25 cellular contexts compared by ENCODE assay signal in the genomic region with DNA sequence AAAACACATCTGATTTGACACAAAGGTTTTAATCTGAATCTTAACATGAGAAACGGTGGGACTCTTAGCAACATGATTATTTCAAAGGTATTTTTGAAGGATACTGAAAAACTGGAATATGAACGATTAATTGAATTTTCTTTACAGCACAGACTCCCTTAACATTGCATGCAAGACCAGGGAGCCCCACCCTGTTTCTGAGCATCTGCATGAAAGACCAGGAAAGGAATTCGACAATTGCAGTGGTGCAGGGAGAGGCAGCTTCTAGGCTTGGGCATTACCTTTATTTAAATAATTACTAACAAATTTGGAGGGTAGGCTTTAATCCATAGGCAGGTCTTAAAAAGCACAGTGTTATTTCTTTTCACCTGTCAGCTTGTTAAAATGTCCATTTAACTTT.
DNase-seq lines count a peak whose midpoint lies in the region; ATAC-seq, FAIRE-seq and TF ChIP-seq lines count a peak whose summit lies in the region.
"Had no signal": no experiment of that assay in that cellular context is flagged by ENCODE, and none has a peak within 500 bp of the region (broad histone marks: within the 10 kb centered on the region; RNA-seq: fewer than 3 reads in every experiment).

No MANE protein-coding gene starts in this region.

- CTCF ChIA-PET in MCF 10A (lab: Yijun Ruan, JAX): interaction anchor here (0.6 kb wide), 1 partner anchor 187 kb away, joined by 4 read pairs; no protein-coding TSS in a partner anchor

- H3K27me3 Mint-ChIP-seq in MCF 10A (ENCODE audit: insufficient read depth, unreplicated experiment): peaks cover 12% of the 10 kb centered on the region

- peaks cover 10 to 58% of the 10 kb centered on the region in 2 donors for H3K27me3 ChIP-seq in breast epithelium

- peak overlapping the region; percentile 4 for H3K4me3 Mint-ChIP-seq in MCF 10A (ENCODE audit: unreplicated experiment)
- H3K4me3 Mint-ChIP-seq: activated CD4-positive, alpha-beta T cell treated with anti-CD3 and anti-CD28 coated beads, Interleukin-2, amount 10 ng/mL, durations not matched to agents 24 days and 14 days; activated CD8-positive, alpha-beta memory T cell treated with anti-CD3 and anti-CD28 coated beads, Interleukin-2, amount 10 ng/mL, durations not matched to agents 7 days and 5 days; activated naive CD8-positive, alpha-beta T cell treated with anti-CD3 and anti-CD28 coated beads, Interleukin-2, amount 10 ng/mL, durations not matched to agents 7 days and 5 days; activated T-helper 17 cell treated with anti-CD3 and anti-CD28 coated beads, Interleukin-2, amount 50 U/mL, for 72 hours; CD4-positive, CD25-positive, alpha-beta regulatory T cell had no signal

- H3K36me3 ChIP-seq in breast epithelium: no peaks in the 10 kb centered on the region
- H3K36me3 ChIP-seq: brain microvascular endothelial cell, lower lobe of right lung, MG63, neutrophil, uterus had no signal

- BruUV-seq in MCF 10A (replicated peaks; lab: Mats Ljungman, UMichigan): no TSS peak

- H3K9me3 Mint-ChIP-seq in MCF 10A (ENCODE audit: unreplicated experiment): no peaks in the 10 kb centered on the region
- H3K9me3 Mint-ChIP-seq in activated naive CD4-positive, alpha-beta T cell treated with anti-CD3 and anti-CD28 coated beads, Interleukin-2, amount 50 U/mL, for 72 hours: no peaks in the 10 kb centered on the region
- H3K9me3 Mint-ChIP-seq: activated CD4-positive, alpha-beta T cell treated with anti-CD3 and anti-CD28 coated beads, Interleukin-2, amount 10 ng/mL, durations not matched to agents 24 days and 14 days; activated naive CD8-positive, alpha-beta T cell treated with anti-CD3 and anti-CD28 coated beads, Interleukin-2, amount 10 ng/mL, durations not matched to agents 7 days and 5 days; activated T-helper 17 cell treated with anti-CD3 and anti-CD28 coated beads, Interleukin-2, amount 50 U/mL, for 72 hours had no signal

- no peaks in the 10 kb centered on the region for H3K36me3 Mint-ChIP-seq in MCF 10A (ENCODE audit: insufficient read depth, unreplicated experiment)
- H3K36me3 Mint-ChIP-seq in activated naive CD4-positive, alpha-beta T cell treated with anti-CD3 and anti-CD28 coated beads, Interleukin-2, amount 50 U/mL, for 72 hours: peaks cover 5 to 21% of the 10 kb centered on the region in 2 donors
- H3K36me3 Mint-ChIP-seq: activated naive CD8-positive, alpha-beta T cell treated with anti-CD3 and anti-CD28 coated beads, Interleukin-2, amount 10 ng/mL, durations not matched to agents 7 days and 5 days; CD4-positive, CD25-positive, alpha-beta regulatory T cell had no signal

- ATAC-seq in activated naive CD4-positive, alpha-beta T cell treated with anti-CD3 and anti-CD28 coated beads, Interleukin-2, amount 50 U/mL, for 72 hours: no peak
- no peak for ATAC-seq in HG02588 (IDR thresholded peaks at IDR 0.05; ENCODE audit: unreplicated experiment)
- ATAC-seq: activated CD8-positive, alpha-beta memory T cell treated with anti-CD3 and anti-CD28 coated beads, Interleukin-2, amount 10 ng/mL, durations not matched to agents 7 days and 5 days; activated T-helper 17 cell treated with anti-CD3 and anti-CD28 coated beads, Interleukin-2, amount 50 U/mL, for 72 hours; lower lobe of right lung had no signal

- no peak for FAIRE-seq in H54 (lab: Jason Lieb, UNC)
- FAIRE-seq: A204.1 had no signal

- H3K4me1 Mint-ChIP-seq in MCF 10A (ENCODE audit: insufficient read depth, unreplicated experiment): peaks cover 18% of the 10 kb centered on the region

- no peak overlapping the region for H3K27ac Mint-ChIP-seq in MCF 10A (ENCODE audit: low read depth, unreplicated experiment)
- no peak overlapping the region for H3K27ac Mint-ChIP-seq in activated naive CD4-positive, alpha-beta T cell treated with anti-CD3 and anti-CD28 coated beads, Interleukin-2, amount 50 U/mL, for 72 hours
- H3K27ac Mint-ChIP-seq: activated CD4-positive, alpha-beta T cell treated with anti-CD3 and anti-CD28 coated beads, Interleukin-2, amount 10 ng/mL, durations not matched to agents 24 days and 14 days; activated CD8-positive, alpha-beta memory T cell treated with anti-CD3 and anti-CD28 coated beads, Interleukin-2, amount 10 ng/mL, durations not matched to agents 7 days and 5 days; activated naive CD8-positive, alpha-beta T cell treated with anti-CD3 and anti-CD28 coated beads, Interleukin-2, amount 10 ng/mL, durations not matched to agents 7 days and 5 days; activated T-helper 17 cell treated with anti-CD3 and anti-CD28 coated beads, Interleukin-2, amount 50 U/mL, for 72 hours; CD4-positive, CD25-positive, alpha-beta regulatory T cell had no signal

- H3K27ac ChIP-seq in breast epithelium: no peak overlapping the region
- H3K27ac ChIP-seq: brain microvascular endothelial cell, coronary artery, lower lobe of right lung, neutrophil, uterus had no signal

- TF ChIP-seq CTCF in MCF 10A (IDR thresholded peaks at IDR 0.05; ENCODE audit: unreplicated experiment) (no peak), breast epithelium (IDR thresholded peaks at IDR 0.05) (no peak)

- intact Hi-C loops in MCF 10A (cut with micrococcal nuclease) (no loop called here), breast epithelium (cut with DNase I; ENCODE audit: low total_unique reads) (no loop called here)

- no peak for TF ChIP-seq POLR2A in breast epithelium (IDR thresholded peaks at IDR 0.05)
- no peak for TF ChIP-seq POLR2A in H54 (IDR thresholded peaks at IDR 0.05; ENCODE audit: low read depth, low read length)

- DNase-seq in MCF 10A (ENCODE audit: unreplicated experiment): peak; percentile 26
- DNase-seq in breast epithelium (ENCODE audit: low spot score in 2 of 2): no peak
- DNase-seq in SW480 (ENCODE audit: low spot score): peak; percentile 14
- DNase-seq in fibroblast of peridontal ligament (ENCODE audit: extremely low read depth): peak; percentile 28
- DNase-seq in activated naive CD4-positive, alpha-beta T cell treated with anti-CD3 and anti-CD28 coated beads, Interleukin-2, amount 50 U/mL, for 72 hours (ENCODE audit: low spot score in 2 of 2): no peak
- no peak for DNase-seq in H54 (ENCODE audit: insufficient read length, low spot score)
- no peak for DNase-seq in NCI-H446 (lab: John Stamatoyannopoulos, UW)
- DNase-seq: activated CD4-positive, alpha-beta T cell treated with anti-CD3 and anti-CD28 coated beads, Interleukin-2, amount 10 ng/mL, durations not matched to agents 24 days and 14 days; activated CD8-positive, alpha-beta memory T cell treated with anti-CD3 and anti-CD28 coated beads, Interleukin-2, amount 10 ng/mL, durations not matched to agents 7 days and 5 days; activated naive CD8-positive, alpha-beta T cell treated with anti-CD3 and anti-CD28 coated beads, Interleukin-2, amount 10 ng/mL, durations not matched to agents 7 days and 5 days; brain microvascular endothelial cell; CD4-positive, CD25-positive, alpha-beta regulatory T cell; IMR-90; lower lobe of right lung; NCI-H1436 treated with DMSO at 0.1 percent for 48 hours; SHP77; stimulated activated CD4-positive, alpha-beta T cell treated with anti-CD3 and anti-CD28 coated beads, Interleukin-15, amount 100 ng/mL, for 24 hours; substantia nigra; uterus had no signal

- H3K9me3 ChIP-seq in breast epithelium: no peaks in the 10 kb centered on the region
- H3K9me3 ChIP-seq: lower lobe of right lung, MG63, neutrophil, uterus had no signal

- H3K4me1 ChIP-seq in breast epithelium: peaks cover 3 to 21% of the 10 kb centered on the region in 2 donors

- POLR2A ChIA-PET in MCF 10A (lab: Yijun Ruan, JAX): interaction anchor here (0.7 kb wide), 1 partner anchor 86 kb away, joined by 3 read pairs; no protein-coding TSS in a partner anchor

- H3K4me3 ChIP-seq in breast epithelium: no peak overlapping the region
- H3K4me3 ChIP-seq: coronary artery, lower lobe of right lung, MG63, uterus had no signal

Comparison
In these comparisons a context has a peak if more than half of its experiments do, and no peak if none do; other contexts are left out.
1. DNase-seq: peak in MCF 10A (single experiment), SW480 (single experiment) and fibroblast of peridontal ligament (single experiment); none in breast epithelium (0 of 2), activated naive CD4-positive, alpha-beta T cell treated with anti-CD3 and anti-CD28 coated beads, Interleukin-2, amount 50 U/mL, for 72 hours (0 of 2), H54 (single experiment) and NCI-H446 (0 of 2).